1 cellular context compared by ENCODE assay signal in the genomic region with DNA sequence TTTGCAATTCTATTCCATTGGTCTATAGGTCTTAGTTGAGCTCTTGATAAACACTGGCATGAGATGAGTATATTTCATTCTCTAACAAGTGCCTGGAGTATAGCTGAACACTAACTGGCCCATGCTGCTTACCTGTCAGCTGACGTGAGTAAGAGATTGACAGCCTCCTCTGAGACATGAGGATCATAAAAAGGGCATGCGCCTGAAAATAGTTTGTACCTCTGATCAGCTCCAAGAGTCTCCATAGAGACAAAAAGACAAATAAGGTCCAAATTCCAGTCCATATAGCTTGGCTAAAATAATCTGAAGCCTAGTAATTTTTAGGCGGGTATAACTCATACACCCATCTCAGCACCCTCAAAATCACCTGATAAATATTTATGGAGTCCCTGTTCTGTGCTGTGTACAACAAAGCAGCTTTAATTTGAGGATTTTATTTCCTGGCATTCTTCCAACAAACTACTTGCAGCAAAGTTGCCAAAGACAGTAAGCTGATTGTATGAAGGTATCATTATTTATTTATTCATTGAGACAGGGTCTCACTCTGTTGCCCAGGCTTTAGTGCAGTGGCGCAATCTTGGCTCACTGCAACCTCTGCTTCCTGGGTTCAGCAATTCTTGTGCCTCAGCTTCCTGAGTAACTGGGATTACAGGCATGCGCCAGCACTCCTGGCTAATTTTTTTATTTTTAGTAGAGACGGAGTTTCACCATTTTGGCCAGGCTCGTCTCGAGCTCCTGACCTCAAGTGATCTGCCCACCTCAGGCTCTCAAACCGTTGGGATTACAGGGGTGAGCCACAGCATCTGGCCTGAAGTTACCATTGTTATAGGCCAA.
TF ChIP-seq lines count a peak whose summit lies in the region.

No MANE protein-coding gene starts in this region.

TF ChIP-seq in HepG2, 621 proteins besides CTCF, POLR2A, EP300 and RAD21 (continued from another document):
- TF ChIP-seq, protein P1, sequence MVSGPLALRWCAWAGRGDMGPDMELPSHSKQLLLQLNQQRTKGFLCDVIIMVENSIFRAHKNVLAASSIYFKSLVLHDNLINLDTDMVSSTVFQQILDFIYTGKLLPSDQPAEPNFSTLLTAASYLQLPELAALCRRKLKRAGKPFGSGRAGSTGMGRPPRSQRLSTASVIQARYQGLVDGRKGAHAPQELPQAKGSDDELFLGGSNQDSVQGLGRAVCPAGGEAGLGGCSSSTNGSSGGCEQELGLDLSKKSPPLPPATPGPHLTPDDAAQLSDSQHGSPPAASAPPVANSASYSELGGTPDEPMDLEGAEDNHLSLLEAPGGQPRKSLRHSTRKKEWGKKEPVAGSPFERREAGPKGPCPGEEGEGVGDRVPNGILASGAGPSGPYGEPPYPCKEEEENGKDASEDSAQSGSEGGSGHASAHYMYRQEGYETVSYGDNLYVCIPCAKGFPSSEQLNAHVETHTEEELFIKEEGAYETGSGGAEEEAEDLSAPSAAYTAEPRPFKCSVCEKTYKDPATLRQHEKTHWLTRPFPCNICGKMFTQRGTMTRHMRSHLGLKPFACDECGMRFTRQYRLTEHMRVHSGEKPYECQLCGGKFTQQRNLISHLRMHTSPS (CRISPR knock-in tag; IDR thresholded peaks at IDR 0.05; ENCODE audit: low read depth) = no peak
- TF ChIP-seq CEBPB (IDR thresholded peaks at IDR 0.05; ENCODE audit: borderline replicate concordance, low read depth, low read length) = no peak
- TF ChIP-seq, protein P2, sequence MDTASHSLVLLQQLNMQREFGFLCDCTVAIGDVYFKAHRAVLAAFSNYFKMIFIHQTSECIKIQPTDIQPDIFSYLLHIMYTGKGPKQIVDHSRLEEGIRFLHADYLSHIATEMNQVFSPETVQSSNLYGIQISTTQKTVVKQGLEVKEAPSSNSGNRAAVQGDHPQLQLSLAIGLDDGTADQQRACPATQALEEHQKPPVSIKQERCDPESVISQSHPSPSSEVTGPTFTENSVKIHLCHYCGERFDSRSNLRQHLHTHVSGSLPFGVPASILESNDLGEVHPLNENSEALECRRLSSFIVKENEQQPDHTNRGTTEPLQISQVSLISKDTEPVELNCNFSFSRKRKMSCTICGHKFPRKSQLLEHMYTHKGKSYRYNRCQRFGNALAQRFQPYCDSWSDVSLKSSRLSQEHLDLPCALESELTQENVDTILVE (CRISPR knock-in tag; IDR thresholded peaks at IDR 0.05) = no peak
- TF ChIP-seq ZBTB38 (CRISPR knock-in tag; IDR thresholded peaks at IDR 0.05) = peak; percentile 16; the same call in 1 of the 2 replicates
- TF ChIP-seq ZNF263 (CRISPR knock-in tag; IDR thresholded peaks at IDR 0.05) = no peak
- TF ChIP-seq ZNF333 (CRISPR knock-in tag; IDR thresholded peaks at IDR 0.05; ENCODE audit: borderline replicate concordance) = no peak
- no peak for TF ChIP-seq CENPT (CRISPR knock-in tag; IDR thresholded peaks at IDR 0.05; ENCODE audit: low read depth)
- TF ChIP-seq FLYWCH1 (CRISPR knock-in tag; IDR thresholded peaks at IDR 0.05) = 0 out of 2 replicates have a peak, but pooled peaks have one; percentile 41
- TF ChIP-seq ZNF121 (CRISPR knock-in tag; IDR thresholded peaks at IDR 0.05) = peak; percentile 98
- TF ChIP-seq, protein P3, sequence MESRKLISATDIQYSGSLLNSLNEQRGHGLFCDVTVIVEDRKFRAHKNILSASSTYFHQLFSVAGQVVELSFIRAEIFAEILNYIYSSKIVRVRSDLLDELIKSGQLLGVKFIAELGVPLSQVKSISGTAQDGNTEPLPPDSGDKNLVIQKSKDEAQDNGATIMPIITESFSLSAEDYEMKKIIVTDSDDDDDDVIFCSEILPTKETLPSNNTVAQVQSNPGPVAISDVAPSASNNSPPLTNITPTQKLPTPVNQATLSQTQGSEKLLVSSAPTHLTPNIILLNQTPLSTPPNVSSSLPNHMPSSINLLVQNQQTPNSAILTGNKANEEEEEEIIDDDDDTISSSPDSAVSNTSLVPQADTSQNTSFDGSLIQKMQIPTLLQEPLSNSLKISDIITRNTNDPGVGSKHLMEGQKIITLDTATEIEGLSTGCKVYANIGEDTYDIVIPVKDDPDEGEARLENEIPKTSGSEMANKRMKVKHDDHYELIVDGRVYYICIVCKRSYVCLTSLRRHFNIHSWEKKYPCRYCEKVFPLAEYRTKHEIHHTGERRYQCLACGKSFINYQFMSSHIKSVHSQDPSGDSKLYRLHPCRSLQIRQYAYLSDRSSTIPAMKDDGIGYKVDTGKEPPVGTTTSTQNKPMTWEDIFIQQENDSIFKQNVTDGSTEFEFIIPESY (CRISPR knock-in tag; IDR thresholded peaks at IDR 0.05) = peak; percentile 43; the same call in 1 of the 2 replicates
- 0 out of 2 replicates have a peak, but pooled peaks have one; percentile 20 for TF ChIP-seq SP4 (CRISPR knock-in tag; IDR thresholded peaks at IDR 0.05)
- no peak for TF ChIP-seq ZBTB8A (CRISPR knock-in tag; IDR thresholded peaks at IDR 0.05; ENCODE audit: borderline replicate concordance, low read depth)
- peak; percentile 4; the same call in 1 of the 2 replicates for TF ChIP-seq ZSCAN25 (CRISPR knock-in tag; IDR thresholded peaks at IDR 0.05)
- no peak for TF ChIP-seq ZSCAN21 (CRISPR knock-in tag; IDR thresholded peaks at IDR 0.05; ENCODE audit: borderline replicate concordance)
- 0 out of 2 replicates have a peak, but pooled peaks have one; percentile 4 for TF ChIP-seq ZNF136 (CRISPR knock-in tag; IDR thresholded peaks at IDR 0.05; ENCODE audit: low read depth)
